Comparison of ENCODE assay signal across 7 cellular contexts in genomic region chr3:49120096-49120437, GRCh38. TPM values are rescaled to one million over a fixed set of nuclear protein-coding genes. Genes with fewer than 3 reads are reported as not detected.
DNase-seq lines count a peak whose midpoint lies in the region; ATAC-seq and TF ChIP-seq lines count a peak whose summit lies in the region.

No MANE protein-coding gene starts in this region.

- H3K27ac Mint-ChIP-seq in neural crest cell (ENCODE audit: unreplicated experiment) = peak overlapping the region; percentile 96

- H3K9me3 Mint-ChIP-seq in neural crest cell = no peaks in the 10 kb centered on the region

- no peaks in the 10 kb centered on the region for H3K27me3 ChIP-seq in SJCRH30

- H3K4me3 ChIP-seq in SJCRH30 = peak overlapping the region; percentile 75

- H3K27ac ChIP-seq in SJCRH30 = peak overlapping the region; percentile 66

- peaks cover 4% of the 10 kb centered on the region for H3K36me3 Mint-ChIP-seq in neural crest cell (ENCODE audit: low read depth)

- H3K9me3 ChIP-seq in SJCRH30 (replicated peaks) = no peaks in the 10 kb centered on the region

- DNase-seq in SJCRH30 = no peak
- peak; percentile 65 to 71 for DNase-seq in erythroblast (lab: John Stamatoyannopoulos, UW)
- no peak for DNase-seq in neural crest cell (ENCODE audit: low read depth, low spot score)
- no peak for DNase-seq in Ammon's horn (ENCODE audit: low spot score)
- no peak for DNase-seq in CD1c-positive myeloid dendritic cell (ENCODE audit: extremely low spot score)

- TF ChIP-seq POLR2A in erythroblast (IDR thresholded peaks at IDR 0.05; ENCODE audit: low read length) = no peak

- peaks cover 23% of the 10 kb centered on the region; the same call in 1 of the 2 replicates for H3K36me3 ChIP-seq in SJCRH30

- ATAC-seq in GM21723 (IDR thresholded peaks at IDR 0.05; ENCODE audit: unreplicated experiment) (peak; percentile 7), GM18861 (IDR thresholded peaks at IDR 0.05; ENCODE audit: unreplicated experiment) (no peak)

- H3K4me1 Mint-ChIP-seq in neural crest cell = peaks cover 5% of the 10 kb centered on the region

- TF ChIP-seq CTCF in neural crest cell (conservative IDR thresholded peaks at IDR 0.05) = no peak

- peak overlapping the region; percentile 90 for H3K4me3 Mint-ChIP-seq in neural crest cell

- no peaks in the 10 kb centered on the region for H3K4me1 ChIP-seq in SJCRH30

- no peaks in the 10 kb centered on the region for H3K27me3 Mint-ChIP-seq in neural crest cell (ENCODE audit: low read depth)

RNA-seq across cellular contexts. Expression of gene USP19, which starts 0.6 kb away (rescaled TPM):
- 39.2 and 41.2 TPM in 2 replicates for total RNA-seq in SJCRH30 (2014; rRNA removed; shearing (Covaris generic))
- 71.8 and 72.6 TPM in 2 replicates for total RNA-seq in neural crest cell

RNA-seq across cellular contexts. Expression of gene LAMB2, which starts 12.8 kb away (rescaled TPM):
- 49.7 and 53.4 TPM in 2 replicates for total RNA-seq in SJCRH30 (2014; rRNA removed; shearing (Covaris generic))
- 108 and 120 TPM in 2 replicates for total RNA-seq in neural crest cell

RNA-seq across cellular contexts. Expression of gene QARS1, which starts 15.5 kb away (rescaled TPM):
- 192 TPM in 2 replicates for total RNA-seq in SJCRH30 (2014; rRNA removed; shearing (Covaris generic))
- total RNA-seq in neural crest cell = 348 and 382 TPM in 2 replicates

RNA-seq across cellular contexts. Expression of gene QRICH1, which starts 26.2 kb away (rescaled TPM):
- total RNA-seq in SJCRH30 (2014; rRNA removed; shearing (Covaris generic)) = 89.8 and 94.5 TPM in 2 replicates
- total RNA-seq in neural crest cell = 153 and 158 TPM in 2 replicates

RNA-seq across cellular contexts. Expression of gene CCDC71, which starts 46.1 kb away (rescaled TPM):
- 16.0 and 19.3 TPM in 2 replicates for total RNA-seq in SJCRH30 (2014; rRNA removed; shearing (Covaris generic))
- 26.0 and 29.4 TPM in 2 replicates for total RNA-seq in neural crest cell

Comparison
In these comparisons a context has a peak if more than half of its experiments do, and no peak if none do; other contexts are left out.
1. DNase-seq: peak in erythroblast (2 of 2); none in SJCRH30 (0 of 2), neural crest cell (single experiment), Ammon's horn (single experiment) and CD1c-positive myeloid dendritic cell (single experiment).